ENCODE assay signal across 9 cellular contexts in genomic region chr3:184157206-184157605, GRCh38. TPM values are rescaled to one million over a fixed set of nuclear protein-coding genes. Genes with fewer than 3 reads are reported as not detected.
DNase-seq lines count a peak whose midpoint lies in the region; ATAC-seq and TF ChIP-seq lines count a peak whose summit lies in the region.
"Had no signal": no experiment of that assay in that cellular context is flagged by ENCODE, and none has a peak within 500 bp of the region (broad histone marks: within the 10 kb centered on the region; RNA-seq: fewer than 3 reads in every experiment).

No MANE protein-coding gene starts in this region.

- peak overlapping the region; percentile 95 for H3K4me3 Mint-ChIP-seq in stimulated activated naive CD8-positive, alpha-beta T cell treated with anti-CD3 and anti-CD28 coated beads, Interleukin-15, Interleukin-2, amounts not matched to agents 100 ng/mL and 50 ng/mL, for 24 hours
- H3K4me3 Mint-ChIP-seq in mesothelial cell of epicardium: peak overlapping the region; percentile 98

- no peaks in the 10 kb centered on the region for H3K36me3 ChIP-seq in mammary epithelial cell (ENCODE audit: insufficient read depth, low read length)

- TF ChIP-seq CTCF in mammary epithelial cell (conservative IDR thresholded peaks at IDR 0.05 in 1 of 2, IDR thresholded peaks at IDR 0.05 in 1 of 2; ENCODE audit: extremely low read depth in 1 of 2, insufficient read depth in 1 of 2, low read depth in 1 of 2, low read length in 2 of 2) (no peak), mesothelial cell of epicardium (IDR thresholded peaks at IDR 0.05; ENCODE audit: unreplicated experiment) (no peak)

- intact Hi-C loops in mammary epithelial cell (cut with micrococcal nuclease): no loop called here

- dilution Hi-C loops in mammary epithelial cell (cut with HindIII; ENCODE audit: low sequenced_read_pairs): no loop called here

- peak overlapping the region; percentile 77 for H3K9ac ChIP-seq in mammary epithelial cell (ENCODE audit: insufficient read depth, low read length)

- peak overlapping the region; percentile 76 for H3K4me2 ChIP-seq in mammary epithelial cell (ENCODE audit: insufficient read depth, low read depth, low read length)

- CTCF ChIA-PET in mammary epithelial cell (lab: Charles Lee; ENCODE audit: low non-redundant PET): no interaction called here

- no peak for DNase-seq in stimulated activated naive CD8-positive, alpha-beta T cell treated with anti-CD3 and anti-CD28 coated beads, Interleukin-15, Interleukin-2, amounts not matched to agents 100 U/mL and 50 U/mL, for 24 hours
- no peak for DNase-seq in mammary epithelial cell
- DNase-seq in mesothelial cell of epicardium (ENCODE audit: low spot score in 2 of 2, unreplicated experiment in 2 of 2): no peak
- DNase-seq in AML-193 (lab: John Stamatoyannopoulos, UW): no peak
- no peak for DNase-seq in activated CD8-positive, alpha-beta memory T cell treated with anti-CD3 and anti-CD28 coated beads, Interleukin-2, amount 50 U/mL, for 4 hours
- no peak for DNase-seq in GM19238 (ENCODE audit: insufficient read length, low spot score)
- DNase-seq: NCI-H1417 treated with DMSO at 0.1 percent for 48 hours had no signal

- H3K79me2 ChIP-seq in mammary epithelial cell (ENCODE audit: insufficient read depth, low read length): peaks cover 65% of the 10 kb centered on the region

- H3K36me3 Mint-ChIP-seq in stimulated activated naive CD8-positive, alpha-beta T cell treated with anti-CD3 and anti-CD28 coated beads, Interleukin-15, Interleukin-2, amounts not matched to agents 100 ng/mL and 50 ng/mL, for 24 hours (ENCODE audit: low read depth): peaks cover 5% of the 10 kb centered on the region
- peaks cover 4% of the 10 kb centered on the region for H3K36me3 Mint-ChIP-seq in mesothelial cell of epicardium

- peaks cover 32% of the 10 kb centered on the region for H3K4me1 Mint-ChIP-seq in stimulated activated naive CD8-positive, alpha-beta T cell treated with anti-CD3 and anti-CD28 coated beads, Interleukin-15, Interleukin-2, amounts not matched to agents 100 ng/mL and 50 ng/mL, for 24 hours (ENCODE audit: low read depth)
- peaks cover 49% of the 10 kb centered on the region for H3K4me1 Mint-ChIP-seq in mesothelial cell of epicardium

- in situ Hi-C loops in mammary epithelial cell (cut with MboI; ENCODE audit: low sequenced_read_pairs in 2 of 2): no loop called here

- H2AFZ ChIP-seq in mammary epithelial cell (ENCODE audit: low read depth, low read length): no peak overlapping the region

- H4K20me1 ChIP-seq in mammary epithelial cell (ENCODE audit: insufficient read depth, low read length): no peaks in the 10 kb centered on the region

- H3K4me1 ChIP-seq in mammary epithelial cell (ENCODE audit: insufficient read depth, low read length): peaks cover 12% of the 10 kb centered on the region

- no peaks in the 10 kb centered on the region for H3K27me3 ChIP-seq in mammary epithelial cell (ENCODE audit: insufficient read depth, low read length)

- BruUV-seq in mammary epithelial cell (replicated peaks; lab: Mats Ljungman, UMichigan): no TSS peak

- no peaks in the 10 kb centered on the region for H3K9me3 Mint-ChIP-seq in stimulated activated naive CD8-positive, alpha-beta T cell treated with anti-CD3 and anti-CD28 coated beads, Interleukin-15, Interleukin-2, amounts not matched to agents 100 ng/mL and 50 ng/mL, for 24 hours
- H3K9me3 Mint-ChIP-seq in mesothelial cell of epicardium: no peaks in the 10 kb centered on the region

- ATAC-seq in stimulated activated naive CD8-positive, alpha-beta T cell treated with anti-CD3 and anti-CD28 coated beads, Interleukin-15, Interleukin-2, amounts not matched to agents 100 U/mL and 50 U/mL, for 24 hours: no peak
- ATAC-seq in HG03045 (IDR thresholded peaks at IDR 0.05; ENCODE audit: unreplicated experiment): no peak

- H3K27ac ChIP-seq in mammary epithelial cell (ENCODE audit: insufficient read depth, low read depth, low read length): peak overlapping the region; percentile 2

- H3K27ac Mint-ChIP-seq in stimulated activated naive CD8-positive, alpha-beta T cell treated with anti-CD3 and anti-CD28 coated beads, Interleukin-15, Interleukin-2, amounts not matched to agents 100 ng/mL and 50 ng/mL, for 24 hours: peak overlapping the region; percentile 42
- peak overlapping the region; percentile 99 for H3K27ac Mint-ChIP-seq in mesothelial cell of epicardium

- H3K27me3 Mint-ChIP-seq in stimulated activated naive CD8-positive, alpha-beta T cell treated with anti-CD3 and anti-CD28 coated beads, Interleukin-15, Interleukin-2, amounts not matched to agents 100 ng/mL and 50 ng/mL, for 24 hours: no peaks in the 10 kb centered on the region
- no peaks in the 10 kb centered on the region for H3K27me3 Mint-ChIP-seq in mesothelial cell of epicardium (ENCODE audit: low read depth)

- no peaks in the 10 kb centered on the region for H3K9me3 ChIP-seq in mammary epithelial cell (replicated peaks; ENCODE audit: insufficient read depth, low read length)

- H3K4me3 ChIP-seq in mammary epithelial cell (replicated peaks in 1 of 3; ENCODE audit: insufficient read depth in 1 of 3, low read depth in 2 of 3, low read length in 3 of 3): peak overlapping the region; percentile 66 to 88 (median 86)

RNA-seq across cellular contexts. Expression of gene DVL3, which starts 2.0 kb away (rescaled TPM):
- 10 to 100 TPM; 35.2 to 58.7 TPM for total RNA-seq in mammary epithelial cell
- polyA plus RNA-seq in mammary epithelial cell: 20.4 TPM
- polyA minus RNA-seq in mammary epithelial cell: 18.0 TPM
- total RNA-seq in mesothelial cell of epicardium: 158 to 162 TPM (median 159 TPM) in 3 replicates

RNA-seq across cellular contexts. Expression of gene AP2M1, which starts 17.4 kb away (rescaled TPM):
- 100 to 1,000 TPM; 291 to 348 TPM for total RNA-seq in mammary epithelial cell
- 441 TPM for polyA plus RNA-seq in mammary epithelial cell
- polyA minus RNA-seq in mammary epithelial cell: 388 TPM
- total RNA-seq in mesothelial cell of epicardium: 247 to 261 TPM (median 254 TPM) in 3 replicates

RNA-seq across cellular contexts. Expression of gene EIF2B5, which starts 22.0 kb away (rescaled TPM):
- 10 to 100 TPM; 24.5 to 34.8 TPM for total RNA-seq in mammary epithelial cell
- 32.8 TPM for polyA plus RNA-seq in mammary epithelial cell
- polyA minus RNA-seq in mammary epithelial cell: 61.6 TPM
- total RNA-seq in mesothelial cell of epicardium: 38.2 to 42.2 TPM (median 39.0 TPM) in 3 replicates

RNA-seq across cellular contexts. Expression of gene ABCF3, which starts 28.8 kb away (rescaled TPM):
- total RNA-seq in mammary epithelial cell: 10 to 100 TPM; 50.8 to 58.2 TPM
- 47.4 TPM for polyA plus RNA-seq in mammary epithelial cell
- polyA minus RNA-seq in mammary epithelial cell: 98.9 TPM
- 65.7 to 67.9 TPM (median 67.8 TPM) in 3 replicates for total RNA-seq in mesothelial cell of epicardium
